33 cellular contexts compared by ENCODE assay signal in genomic region chr9:85925493-85925892, GRCh38.
"Had no signal": no experiment of that assay in that cellular context is flagged by ENCODE, and none has a peak within 500 bp of the region (broad histone marks: within the 10 kb centered on the region; RNA-seq: fewer than 3 reads in every experiment).

No MANE protein-coding gene starts in this region.

- ATAC-seq: activated naive CD4-positive, alpha-beta T cell treated with anti-CD3 and anti-CD28 coated beads, Interleukin-2, amount 50 U/mL, for 72 hours; activated naive CD8-positive, alpha-beta T cell treated with anti-CD3 and anti-CD28 coated beads, Interleukin-2, amount 50 U/mL, for 24 hours; activated T-cell treated with anti-CD3 and anti-CD28 coated beads, Interleukin-2, amount 50 U/mL, for 4 hours; activated T-cell treated with anti-CD3 and anti-CD28 coated beads, Interleukin-2, amount 50 U/mL, for 72 hours; activated T-helper 17 cell treated with anti-CD3 and anti-CD28 coated beads, Interleukin-2, amount 50 U/mL, for 72 hours; body of pancreas had no signal

- H3K27me3 ChIP-seq: adrenal gland, ascending aorta, body of pancreas, brain microvascular endothelial cell, breast epithelium, cardiac muscle cell had no signal

- DNase-seq: activated effector memory CD4-positive, alpha-beta T cell treated with anti-CD3 and anti-CD28 coated beads, Interleukin-2, amount 50 U/mL, for 16 hours; activated effector memory CD4-positive, alpha-beta T cell treated with Interleukin-2 at 50 U/mL for 16 hours; activated gamma-delta T cell; activated gamma-delta T cell treated with Interleukin-2 at 50 U/mL for 16 hours; activated naive CD4-positive, alpha-beta T cell; activated naive CD4-positive, alpha-beta T cell treated with anti-CD3 and anti-CD28 coated beads for 36 hours; activated naive CD4-positive, alpha-beta T cell treated with anti-CD3 and anti-CD28 coated beads, Interleukin-2, amount 10 ng/mL, durations not matched to agents 7 days and 5 days; activated naive CD4-positive, alpha-beta T cell treated with anti-CD3 and anti-CD28 coated beads, Interleukin-2, amount 50 U/mL, for 16 hours; activated naive CD4-positive, alpha-beta T cell treated with Interleukin-2 at 50 U/mL for 16 hours; activated naive CD8-positive, alpha-beta T cell treated with anti-CD3 and anti-CD28 coated beads for 36 hours; activated naive CD8-positive, alpha-beta T cell treated with anti-CD3 and anti-CD28 coated beads, Interleukin-2, amount 10 ng/mL, durations not matched to agents 7 days and 5 days; activated naive CD8-positive, alpha-beta T cell treated with anti-CD3 and anti-CD28 coated beads, Interleukin-2, amount 50 U/mL, for 24 hours; activated T-cell treated with anti-CD3 and anti-CD28 coated beads, Interleukin-2, amount 50 U/mL, for 24 hours; activated T-cell treated with anti-CD3 and anti-CD28 coated beads, Interleukin-2, amount 50 U/mL, for 4 hours; activated T-cell treated with anti-CD3 and anti-CD28 coated beads, Interleukin-2, amount 50 U/mL, for 48 hours; activated T-cell treated with anti-CD3 and anti-CD28 coated beads, Interleukin-2, amount 50 U/mL, for 72 hours; adrenal gland; amniotic stem cell; amygdala; anterior cingulate cortex; aorta; body of pancreas; brain microvascular endothelial cell; caudate nucleus; central memory CD4-positive, alpha-beta T cell; cerebellar nuclear complex had no signal

- FAIRE-seq: astrocyte, bronchial epithelial cell had no signal

- H3K27ac ChIP-seq: adrenal gland, ascending aorta, body of pancreas, brain microvascular endothelial cell, breast epithelium, cardiac muscle cell had no signal

- H3K9me3 ChIP-seq: adrenal gland, ascending aorta, body of pancreas, breast epithelium had no signal

- H3K36me3 ChIP-seq: adrenal gland, ascending aorta, brain microvascular endothelial cell, breast epithelium, cardiac muscle cell had no signal

- H3K4me3 ChIP-seq: adrenal gland, ascending aorta, body of pancreas, breast epithelium, cardiac muscle cell had no signal

- H3K4me1 ChIP-seq: adrenal gland, body of pancreas, breast epithelium had no signal
